12 cellular contexts compared by ENCODE assay signal in the genomic region with DNA sequence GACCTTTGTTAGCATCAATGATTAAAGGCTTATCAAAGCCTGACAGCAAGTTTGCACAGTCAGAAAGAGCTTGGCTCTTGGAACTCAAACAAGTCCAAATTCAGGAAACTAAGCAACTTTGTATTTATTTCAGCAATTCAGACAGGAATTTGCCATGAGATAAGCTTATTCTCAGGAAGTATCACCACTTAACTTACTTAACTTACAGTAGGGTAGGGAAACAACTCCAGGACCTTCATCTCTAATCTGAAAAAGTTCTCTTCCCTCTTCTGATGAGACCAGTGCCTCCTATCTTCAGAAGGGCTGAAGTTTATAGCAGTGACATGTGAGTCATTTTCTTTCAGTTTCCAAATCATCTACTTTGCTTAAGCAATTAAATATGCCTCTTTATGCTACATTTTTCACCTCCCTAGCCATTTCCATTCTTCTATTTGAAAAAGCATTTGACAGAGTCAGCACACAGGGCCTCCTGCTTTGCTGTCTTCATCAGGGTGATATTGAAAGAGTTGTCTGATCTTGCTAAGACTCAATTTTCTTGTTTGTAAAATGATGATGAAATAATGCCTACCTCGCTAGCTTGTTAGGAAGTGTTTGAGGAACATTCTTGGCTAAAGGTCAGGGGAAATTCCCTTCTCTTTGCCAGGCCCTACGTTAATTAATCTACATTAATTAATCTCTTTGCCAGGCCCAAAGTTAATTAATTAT.
A peak's percentile ranks its signal among the peaks of the same experiment; 100 is the strongest.
DNase-seq lines count a peak whose midpoint lies in the region; TF ChIP-seq lines count a peak whose summit lies in the region.
"Had no signal": no experiment of that assay in that cellular context is flagged by ENCODE, and none has a peak within 500 bp of the region (broad histone marks: within the 10 kb centered on the region; RNA-seq: fewer than 3 reads in every experiment).

No MANE protein-coding gene starts in this region.

- H3K36me3 ChIP-seq in cardiac muscle cell: no peaks in the 10 kb centered on the region
- H3K36me3 ChIP-seq in smooth muscle cell (ENCODE audit: low read depth): no peaks in the 10 kb centered on the region
- no peaks in the 10 kb centered on the region for H3K36me3 ChIP-seq in stomach
- H3K36me3 ChIP-seq: spleen had no signal

- H3K27me3 ChIP-seq in cardiac muscle cell: no peaks in the 10 kb centered on the region
- no peaks in the 10 kb centered on the region for H3K27me3 ChIP-seq in smooth muscle cell (ENCODE audit: low read depth)
- H3K27me3 ChIP-seq in stomach: no peaks in the 10 kb centered on the region

- no peak overlapping the region for H3K27ac ChIP-seq in cardiac muscle cell
- H3K27ac ChIP-seq in smooth muscle cell (ENCODE audit: low read depth): peak overlapping the region; percentile 52
- H3K27ac ChIP-seq in substantia nigra (ENCODE audit: low read depth, low read length, poor library complexity, severe bottlenecking): no peak overlapping the region
- peak overlapping the region in 1 of 5 donors; percentile 36 for H3K27ac ChIP-seq in stomach

- peak overlapping the region; percentile 26 for H2AFZ ChIP-seq in smooth muscle cell (ENCODE audit: low read depth)

- H3K79me2 ChIP-seq in smooth muscle cell (ENCODE audit: low read depth): no peaks in the 10 kb centered on the region

- peak; percentile 44 for TF ChIP-seq CTCF in cardiac muscle cell (IDR thresholded peaks at IDR 0.05; ENCODE audit: low read depth, low read length)
- peak; percentile 19 for TF ChIP-seq CTCF in astrocyte of the cerebellum (IDR thresholded peaks at IDR 0.05; ENCODE audit: low read depth, low read length, missing control alignments)
- TF ChIP-seq CTCF in fibroblast of villous mesenchyme (IDR thresholded peaks at IDR 0.05; ENCODE audit: insufficient read depth, low read depth, low read length): peak; percentile 43
- TF ChIP-seq CTCF in smooth muscle cell (IDR thresholded peaks at IDR 0.05; ENCODE audit: borderline replicate concordance, insufficient read depth, poor library complexity, severe bottlenecking): peak; percentile 26
- TF ChIP-seq CTCF in stomach (IDR thresholded peaks at IDR 0.05): peak in 3 of 7 experiments; percentile 9 to 26 (median 22)

- DNase-seq in cardiac muscle cell (ENCODE audit: low read depth in 1 of 2, low spot score in 1 of 2) (peak in 1 of 2 donors; percentile 82), cardiac septum (ENCODE audit: low spot score) (no peak), astrocyte of the cerebellum (ENCODE audit: low read depth) (no peak), fibroblast of villous mesenchyme (ENCODE audit: low read depth) (peak; percentile 42), smooth muscle cell (lab: John Stamatoyannopoulos, UW; ENCODE audit: unreplicated experiment) (no peak), substantia nigra (lab: John Stamatoyannopoulos, UW) (no peak), stomach (no peak), HK-2 (ENCODE audit: unreplicated experiment) (no peak)
- DNase-seq: activated T-cell treated with anti-CD3 and anti-CD28 coated beads, Interleukin-2, amount 50 U/mL, for 1 hour; effector CD8-positive, alpha-beta T cell; NCI-H524 treated with DMSO at 0.1 percent for 48 hours; spleen had no signal

- H4K20me1 ChIP-seq in smooth muscle cell (ENCODE audit: low read depth): no peaks in the 10 kb centered on the region

- H3F3A ChIP-seq in smooth muscle cell (ENCODE audit: low read depth): no peaks in the 10 kb centered on the region

- intact Hi-C loops in cardiac septum (cut with DNase I) (no loop called here), stomach (cut with DNase I; ENCODE audit: low total_unique reads) (no loop called here)

- no peak for TF ChIP-seq EP300 in stomach (IDR thresholded peaks at IDR 0.05)

- no peaks in the 10 kb centered on the region for H3K4me1 ChIP-seq in cardiac muscle cell (ENCODE audit: low read depth)
- peaks cover 12% of the 10 kb centered on the region for H3K4me1 ChIP-seq in smooth muscle cell (ENCODE audit: low read depth)
- peaks cover 0 to 12% (median 6%) of the 10 kb centered on the region in 4 donors for H3K4me1 ChIP-seq in stomach

- H3K4me3 ChIP-seq in cardiac muscle cell: no peak overlapping the region
- H3K4me3 ChIP-seq in astrocyte of the cerebellum (ENCODE audit: low read depth, low read length): no peak overlapping the region
- H3K4me3 ChIP-seq in fibroblast of villous mesenchyme (ENCODE audit: low read depth, low read length): no peak overlapping the region
- H3K4me3 ChIP-seq in smooth muscle cell: no peak overlapping the region
- no peak overlapping the region for H3K4me3 ChIP-seq in stomach
- H3K4me3 ChIP-seq: spleen had no signal

- H3K9me3 ChIP-seq in cardiac muscle cell (ENCODE audit: low read depth) (no peaks in the 10 kb centered on the region), smooth muscle cell (replicated peaks; ENCODE audit: low read depth) (no peaks in the 10 kb centered on the region), stomach (no peaks in the 10 kb centered on the region)
- H3K9me3 ChIP-seq: spleen had no signal

- no peak overlapping the region for H3K9ac ChIP-seq in smooth muscle cell (ENCODE audit: low read depth)

- WGBS in smooth muscle cell (ENCODE audit: low lambda C conversion rate): 64% methylated on average over 2 of the region's 2 CpGs
- 11 to 41% (median 22%) methylated on average over 2 of the region's 2 CpGs for WGBS in stomach, 5 donors

- peak overlapping the region; percentile 53 for H3K4me2 ChIP-seq in smooth muscle cell

- TF ChIP-seq POLR2A in stomach (IDR thresholded peaks at IDR 0.05): no peak

- in situ Hi-C loops in astrocyte of the cerebellum (cut with HindIII; ENCODE audit: low sequenced_read_pairs): no loop called here
